In the genomic region with DNA sequence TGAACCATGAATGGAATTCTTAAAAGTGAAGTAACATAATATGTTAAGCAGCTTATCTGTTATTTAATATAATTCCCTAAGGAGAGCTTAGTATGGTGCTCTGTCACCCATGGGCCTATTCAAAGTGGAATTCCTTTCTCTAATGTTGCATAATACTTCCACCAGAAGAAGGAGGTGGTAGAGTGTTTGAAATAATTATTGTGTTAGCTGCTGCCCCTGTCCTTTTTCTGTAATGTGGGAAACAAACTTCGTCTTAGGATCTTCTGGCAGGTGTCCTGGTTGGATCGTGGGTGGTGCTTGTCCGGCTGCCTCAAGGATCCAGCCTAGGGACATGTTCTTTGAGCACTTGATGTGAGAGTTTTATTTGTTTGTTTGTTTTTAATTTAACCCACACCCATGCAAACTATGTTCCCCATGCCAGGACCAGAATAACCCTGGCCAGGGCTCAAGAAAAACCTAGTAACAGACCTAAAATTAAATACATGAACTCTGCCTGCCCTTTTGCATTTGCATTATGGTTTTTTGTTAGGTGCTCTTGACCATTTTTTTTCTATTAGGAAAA, we compare ENCODE assay signal across 10 cellular contexts. TPM values are rescaled to one million over a fixed set of nuclear protein-coding genes. Genes with fewer than 3 reads are reported as not detected.
DNase-seq lines count a peak whose midpoint lies in the region; ATAC-seq and TF ChIP-seq lines count a peak whose summit lies in the region.
"Had no signal": no experiment of that assay in that cellular context is flagged by ENCODE, and none has a peak within 500 bp of the region (broad histone marks: within the 10 kb centered on the region; RNA-seq: fewer than 3 reads in every experiment).

No MANE protein-coding gene starts in this region.

- H3K36me3 ChIP-seq in fibroblast of lung (ENCODE audit: control insufficient read depth, insufficient read depth, low read length): no peaks in the 10 kb centered on the region
- H3K36me3 ChIP-seq in prostate gland: no peaks in the 10 kb centered on the region

- no peak for TF ChIP-seq POLR2A in prostate gland (IDR thresholded peaks at IDR 0.05)

- H3K4me2 ChIP-seq in fibroblast of lung (ENCODE audit: extremely low read depth, insufficient read depth, low read length): no peak overlapping the region

- no peak overlapping the region for H2AFZ ChIP-seq in fibroblast of lung (ENCODE audit: low read length)

- no peak for ATAC-seq in activated T-helper 17 cell treated with anti-CD3 and anti-CD28 coated beads, Interleukin-2, amount 50 U/mL, for 72 hours (replicated peaks)

- H3K9me3 ChIP-seq in fibroblast of lung (ENCODE audit: control insufficient read depth, insufficient read depth, low read depth, low read length) (no peaks in the 10 kb centered on the region), prostate gland (no peaks in the 10 kb centered on the region)

- WGBS in prostate gland: 7% methylated on average over 3 of the region's 3 CpGs

- H3K4me1 Mint-ChIP-seq in activated T-helper 17 cell treated with anti-CD3 and anti-CD28 coated beads, Interleukin-2, amount 50 U/mL, for 72 hours: peaks cover 15% of the 10 kb centered on the region

- DNase-seq in MV-4-11 (lab: John Stamatoyannopoulos, UW) (peak; percentile 13), fibroblast of lung (ENCODE audit: low read depth in 2 of 2) (peak; percentile 58 to 59), prostate gland (ENCODE audit: low spot score) (peak; percentile 14), GM10248 (ENCODE audit: extremely low spot score) (no peak), NCI-H146 (lab: John Stamatoyannopoulos, UW) (no peak), SHP77 treated with DMSO at 0.1 percent for 48 hours (lab: John Stamatoyannopoulos, UW) (no peak)
- DNase-seq: activated naive CD4-positive, alpha-beta T cell treated with anti-CD3 and anti-CD28 coated beads, Interleukin-2, amount 50 U/mL, for 16 hours; NCI-H526 had no signal

- H3K36me3 Mint-ChIP-seq in activated T-helper 17 cell treated with anti-CD3 and anti-CD28 coated beads, Interleukin-2, amount 50 U/mL, for 72 hours (ENCODE audit: low read depth): peaks cover 17% of the 10 kb centered on the region

- H3K4me1 ChIP-seq in fibroblast of lung (ENCODE audit: control insufficient read depth, extremely low read depth, insufficient read depth, low read length) (no peaks in the 10 kb centered on the region), prostate gland (replicated peaks) (no peaks in the 10 kb centered on the region)

- H3K4me3 ChIP-seq in fibroblast of lung (replicated peaks in 1 of 4; ENCODE audit: control extremely low read depth in 1 of 4, insufficient read depth in 1 of 4, low read depth in 3 of 4, low read length in 4 of 4) (no peak overlapping the region), prostate gland (no peak overlapping the region)

- no peak overlapping the region for H3K27ac Mint-ChIP-seq in activated T-helper 17 cell treated with anti-CD3 and anti-CD28 coated beads, Interleukin-2, amount 50 U/mL, for 72 hours

- H3K27ac ChIP-seq in C4-2B (0 out of 2 replicates have a peak overlapping the region, but pooled peaks have one; percentile 12), fibroblast of lung (ENCODE audit: insufficient read depth, low read length) (no peak overlapping the region), prostate gland (no peak overlapping the region)

- POLR2A ChIA-PET in GM10248 (lab: Yijun Ruan, JAX): no interaction called here

- no peaks in the 10 kb centered on the region for H3K9me3 Mint-ChIP-seq in activated T-helper 17 cell treated with anti-CD3 and anti-CD28 coated beads, Interleukin-2, amount 50 U/mL, for 72 hours

- peaks cover 14% of the 10 kb centered on the region for H3K79me2 ChIP-seq in fibroblast of lung (ENCODE audit: control insufficient read depth, insufficient read depth, low read length)

- no peak overlapping the region for H3K4me3 Mint-ChIP-seq in activated T-helper 17 cell treated with anti-CD3 and anti-CD28 coated beads, Interleukin-2, amount 50 U/mL, for 72 hours

- no peak overlapping the region for H3K9ac ChIP-seq in fibroblast of lung (ENCODE audit: insufficient read depth, low read length)

- H4K20me1 ChIP-seq in fibroblast of lung (ENCODE audit: control insufficient read depth, extremely low read depth, insufficient read depth, low read length): no peaks in the 10 kb centered on the region

- no peak for TF ChIP-seq CTCF in C4-2B (conservative IDR thresholded peaks at IDR 0.05)
- no peak for TF ChIP-seq CTCF in fibroblast of lung (conservative IDR thresholded peaks at IDR 0.05 in 1 of 2, IDR thresholded peaks at IDR 0.05 in 1 of 2; ENCODE audit: low read depth in 1 of 2, low read length in 2 of 2)
- no peak for TF ChIP-seq CTCF in prostate gland (IDR thresholded peaks at IDR 0.05)
- no peak for TF ChIP-seq CTCF in GM10248 (IDR thresholded peaks at IDR 0.05; ENCODE audit: control extremely low read depth, extremely low read depth, low read depth, missing control alignments)

- no peaks in the 10 kb centered on the region for H3K27me3 ChIP-seq in fibroblast of lung (ENCODE audit: control insufficient read depth, insufficient read depth, low read length)
- no peaks in the 10 kb centered on the region for H3K27me3 ChIP-seq in prostate gland (replicated peaks; ENCODE audit: insufficient read depth)

- no peaks in the 10 kb centered on the region for H3K27me3 Mint-ChIP-seq in activated T-helper 17 cell treated with anti-CD3 and anti-CD28 coated beads, Interleukin-2, amount 50 U/mL, for 72 hours

- intact Hi-C loops in prostate gland (cut with DNase I): loop anchor here (10.0 kb wide), 1 partner anchor 60 kb away; no protein-coding TSS in a partner anchor

- CTCF ChIA-PET in GM10248 (lab: Yijun Ruan, JAX): interaction anchor here (1.0 to 3.8 kb wide), 5 partner anchors 9 to 67 kb away, joined by 4 to 15 read pairs (median 12); partner anchors contain the start of gene ZNRF1

RNA-seq across cellular contexts. Expression of gene ZNRF1, which starts 46.1 kb away (rescaled TPM):
- total RNA-seq in fibroblast of lung: 18.0 and 21.1 TPM in 2 replicates
- 21.0 and 22.8 TPM in 2 replicates for polyA plus RNA-seq in fibroblast of lung
- polyA plus RNA-seq in fibroblast of lung (2012): 28.5 and 30.5 TPM in 2 replicates
- polyA minus RNA-seq in fibroblast of lung (ENCODE audit: low replicate concordance): 29.6 and 32.9 TPM in 2 replicates
- 10 to 100 TPM; 15.6 to 64.2 TPM for total RNA-seq in prostate gland
- 10 to 100 TPM; 58.2 to 88.4 TPM for total RNA-seq in activated T-helper 17 cell treated with anti-CD3 and anti-CD28 coated beads, Interleukin-2, amount 50 U/mL, for 72 hours

RNA-seq across cellular contexts. Expression of gene WDR59, which starts 60.0 kb away (rescaled TPM):
- 14.9 and 16.0 TPM in 2 replicates for total RNA-seq in fibroblast of lung
- 30.2 and 33.7 TPM in 2 replicates for polyA plus RNA-seq in fibroblast of lung
- polyA plus RNA-seq in fibroblast of lung (2012): 18.0 and 19.2 TPM in 2 replicates
- 75.2 and 88.5 TPM in 2 replicates for polyA minus RNA-seq in fibroblast of lung (ENCODE audit: low replicate concordance)
- 10 to 100 TPM; 38.5 to 62.6 TPM for total RNA-seq in prostate gland
- 100 to 1,000 TPM; 107 to 154 TPM for total RNA-seq in activated T-helper 17 cell treated with anti-CD3 and anti-CD28 coated beads, Interleukin-2, amount 50 U/mL, for 72 hours

Comparison
In these comparisons a context has a peak if more than half of its experiments do, and no peak if none do; other contexts are left out.
1. DNase-seq: peak in MV-4-11 (single experiment), fibroblast of lung (2 of 2) and prostate gland (single experiment); none in GM10248 (single experiment), NCI-H146 (single experiment) and SHP77 treated with DMSO at 0.1 percent for 48 hours (single experiment).